In genomic region chr19:18008814-18009213, GRCh38 we compare ENCODE assay signal across 9 cellular contexts. TPM values are rescaled to one million over a fixed set of nuclear protein-coding genes. Genes with fewer than 3 reads are reported as not detected.
DNase-seq lines count a peak whose midpoint lies in the region; ATAC-seq and TF ChIP-seq lines count a peak whose summit lies in the region.
"Had no signal": no experiment of that assay in that cellular context is flagged by ENCODE, and none has a peak within 500 bp of the region (broad histone marks: within the 10 kb centered on the region; RNA-seq: fewer than 3 reads in every experiment).

No MANE protein-coding gene starts in this region.

- peak overlapping the region; percentile 87 to 90 (median 90) for H3K4me3 Mint-ChIP-seq in CD4-positive, CD25-positive, alpha-beta regulatory T cell

- CTCF ChIA-PET in RWPE1 (lab: Yijun Ruan, JAX): no interaction called here

- peak overlapping the region; percentile 86 to 97 (median 96) for H3K27ac Mint-ChIP-seq in CD4-positive, CD25-positive, alpha-beta regulatory T cell

- 95% methylated on average over 10 of the region's 11 CpGs for WGBS in prostate gland

- H3K4me1 Mint-ChIP-seq in CD4-positive, CD25-positive, alpha-beta regulatory T cell: peaks cover 0 to 46% (median 21%) of the 10 kb centered on the region in 4 donors

- peaks cover 50% of the 10 kb centered on the region for H3K36me3 ChIP-seq in CD4-positive, CD25-positive, alpha-beta regulatory T cell (ENCODE audit: control insufficient read depth, insufficient read depth, low read length)
- H3K36me3 ChIP-seq in prostate gland: peaks cover 9 to 15% of the 10 kb centered on the region in 2 donors

- no peak for DNase-seq in CD4-positive, CD25-positive, alpha-beta regulatory T cell
- no peak for DNase-seq in RWPE1 (ENCODE audit: low spot score)
- DNase-seq in epithelial cell of proximal tubule (ENCODE audit: low read depth): no peak
- DNase-seq in prostate gland (ENCODE audit: low spot score): no peak
- DNase-seq in activated effector memory CD4-positive, alpha-beta T cell treated with Interleukin-2 at 50 U/mL for 16 hours: no peak
- DNase-seq in HK-2 (ENCODE audit: unreplicated experiment): no peak
- DNase-seq: NCI-H1694 treated with DMSO at 0.1 percent for 48 hours had no signal

- intact Hi-C loops in prostate gland (cut with DNase I): loop anchor here (10.0 kb wide), 1 partner anchor 146 kb away; the partner anchor contains the start of gene PIK3R2

- no peak for ATAC-seq in CD4-positive, CD25-positive, alpha-beta regulatory T cell (ENCODE audit: low read depth in 2 of 2)
- no peak for ATAC-seq in GM18868 (IDR thresholded peaks at IDR 0.05; ENCODE audit: unreplicated experiment)
- no peak for ATAC-seq in activated CD4-positive, CD25-positive, alpha-beta regulatory T cell treated with anti-CD3 and anti-CD28 coated beads, Interleukin-2, amount 50 U/mL, for 24 hours

- TF ChIP-seq POLR2A in prostate gland (IDR thresholded peaks at IDR 0.05): no peak

- POLR2A ChIA-PET in RWPE1 (lab: Yijun Ruan, JAX; ENCODE audit: low non-redundant PET): interaction anchor here (1.0 kb wide), 1 partner anchor 44 kb away, joined by 3 read pairs; no protein-coding TSS in a partner anchor

- no peaks in the 10 kb centered on the region for H3K9me3 ChIP-seq in CD4-positive, CD25-positive, alpha-beta regulatory T cell (ENCODE audit: control insufficient read depth in 2 of 2, low read length in 2 of 2)
- no peaks in the 10 kb centered on the region for H3K9me3 ChIP-seq in prostate gland

- peaks cover 18% of the 10 kb centered on the region for H3K36me3 Mint-ChIP-seq in CD4-positive, CD25-positive, alpha-beta regulatory T cell

- no peaks in the 10 kb centered on the region for H3K27me3 Mint-ChIP-seq in CD4-positive, CD25-positive, alpha-beta regulatory T cell

- H3K27me3 ChIP-seq in CD4-positive, CD25-positive, alpha-beta regulatory T cell (ENCODE audit: control insufficient read depth, insufficient read depth, low read length): no peaks in the 10 kb centered on the region
- H3K27me3 ChIP-seq in prostate gland (replicated peaks; ENCODE audit: insufficient read depth): no peaks in the 10 kb centered on the region

- peaks cover 34% of the 10 kb centered on the region for H3K4me1 ChIP-seq in CD4-positive, CD25-positive, alpha-beta regulatory T cell (ENCODE audit: control insufficient read depth, insufficient read depth, low read length, poor library complexity, severe bottlenecking)
- H3K4me1 ChIP-seq in prostate gland (replicated peaks): peaks cover 2% of the 10 kb centered on the region

- H3K27ac ChIP-seq in CD4-positive, CD25-positive, alpha-beta regulatory T cell (ENCODE audit: insufficient read depth, low read length, poor library complexity, severe bottlenecking): peak overlapping the region; percentile 92
- H3K27ac ChIP-seq in RWPE1 (peak overlapping the region; percentile 78), prostate gland (peak overlapping the region; percentile 73 to 87)

- H3K9me3 Mint-ChIP-seq in CD4-positive, CD25-positive, alpha-beta regulatory T cell: peaks cover 0 to 2% (median 0%) of the 10 kb centered on the region in 7 donors

- H3K4me3 ChIP-seq in CD4-positive, CD25-positive, alpha-beta regulatory T cell (ENCODE audit: low read depth, low read length): peak overlapping the region; percentile 47
- peak overlapping the region; percentile 61 for H3K4me3 ChIP-seq in epithelial cell of proximal tubule (ENCODE audit: low read depth, low read length)
- H3K4me3 ChIP-seq in prostate gland: peak overlapping the region; percentile 28 to 37

- TF ChIP-seq CTCF in RWPE1 (conservative IDR thresholded peaks at IDR 0.05; ENCODE audit: low read depth) (no peak), epithelial cell of proximal tubule (conservative IDR thresholded peaks at IDR 0.05; ENCODE audit: low read depth, low read length) (no peak), prostate gland (IDR thresholded peaks at IDR 0.05) (no peak)

RNA-seq across cellular contexts. Expression of gene ARRDC2, which starts 0.8 kb away (rescaled TPM):
- total RNA-seq in CD4-positive, CD25-positive, alpha-beta regulatory T cell: 151 TPM
- 10 to 100 TPM; 25.9 to 42.7 (median 36.2) TPM for polyA plus RNA-seq in CD4-positive, CD25-positive, alpha-beta regulatory T cell
- total RNA-seq in epithelial cell of proximal tubule (9.9 and 13.4 TPM in 2 replicates), prostate gland (10 to 100 TPM; 57.1 to 75.9 TPM)

RNA-seq across cellular contexts. Expression of gene KCNN1, which starts 41.9 kb away (rescaled TPM):
- not detected for total RNA-seq in CD4-positive, CD25-positive, alpha-beta regulatory T cell
- not detected for polyA plus RNA-seq in CD4-positive, CD25-positive, alpha-beta regulatory T cell
- not detected in 2 replicates for total RNA-seq in epithelial cell of proximal tubule
- total RNA-seq in prostate gland: 1 to 10 TPM in 1 of 2 donors, under 1 TPM in 1; 0.36 to 5.6 TPM
